Comparison of ENCODE assay signal across 9 cellular contexts in the genomic region with DNA sequence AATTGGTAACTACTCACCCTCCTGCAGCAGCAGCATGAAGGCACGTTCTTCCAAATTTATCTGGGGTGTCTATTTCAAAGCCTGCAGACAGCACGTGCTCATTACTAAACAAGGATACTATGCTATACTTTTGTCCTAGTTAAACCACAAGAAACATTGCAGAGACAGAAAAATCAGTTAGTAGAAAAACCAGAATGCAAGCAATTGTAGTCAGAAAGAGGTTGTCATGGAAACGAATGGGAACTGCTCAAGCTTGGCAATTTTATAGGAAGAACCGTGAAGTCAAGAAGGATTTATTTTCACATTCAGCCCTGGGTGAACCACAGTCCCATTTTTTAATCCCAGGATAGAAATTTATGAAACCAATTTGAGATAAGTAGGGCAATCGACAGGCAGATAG.
A peak's percentile ranks its signal among the peaks of the same experiment; 100 is the strongest.
DNase-seq lines count a peak whose midpoint lies in the region; ATAC-seq and TF ChIP-seq lines count a peak whose summit lies in the region.
"Had no signal": no experiment of that assay in that cellular context is flagged by ENCODE, and none has a peak within 500 bp of the region (broad histone marks: within the 10 kb centered on the region; RNA-seq: fewer than 3 reads in every experiment).

No MANE protein-coding gene starts in this region.

- TF ChIP-seq EP300 in tibial nerve (IDR thresholded peaks at IDR 0.05) = no peak

- intact Hi-C loops in activated B cell treated with CpG ODN at 0.5 μM for 24 hours (cut with micrococcal nuclease) = no loop called here

- POLR2A ChIA-PET in activated B cell treated with CpG ODN at 0.5 μM for 24 hours (lab: Charles Lee) = no interaction called here

- WGBS in tibial nerve, 2 donors = 34 to 35% methylated on average over 5 of the region's 5 CpGs

- H3K4me1 ChIP-seq in tibial nerve = peaks cover 0 to 6% (median 3%) of the 10 kb centered on the region in 4 donors

- TF ChIP-seq CTCF in activated B cell treated with CpG ODN at 0.5 μM for 24 hours (IDR thresholded peaks at IDR 0.05) (no peak), tibial nerve (IDR thresholded peaks at IDR 0.05) (no peak)

- H3K4me3 Mint-ChIP-seq in activated T-cell treated with anti-CD3 and anti-CD28 coated beads, Interleukin-2, amount 50 U/mL, for 72 hours = no peak overlapping the region
- H3K4me3 Mint-ChIP-seq in activated B cell treated with CpG ODN at 0.5 μM for 24 hours = no peak overlapping the region

- H3K27me3 ChIP-seq in tibial nerve = no peaks in the 10 kb centered on the region

- no peaks in the 10 kb centered on the region for H3K27me3 Mint-ChIP-seq in activated T-cell treated with anti-CD3 and anti-CD28 coated beads, Interleukin-2, amount 50 U/mL, for 72 hours (ENCODE audit: low read depth)
- H3K27me3 Mint-ChIP-seq in activated B cell treated with CpG ODN at 0.5 μM for 24 hours = no peaks in the 10 kb centered on the region

- no peaks in the 10 kb centered on the region for H3K9me3 Mint-ChIP-seq in activated T-cell treated with anti-CD3 and anti-CD28 coated beads, Interleukin-2, amount 50 U/mL, for 72 hours
- no peaks in the 10 kb centered on the region for H3K9me3 Mint-ChIP-seq in activated B cell treated with CpG ODN at 0.5 μM for 24 hours

- peak overlapping the region in 3 of 4 donors; percentile 4 to 61 (median 23) for H3K27ac ChIP-seq in tibial nerve

- H3K36me3 ChIP-seq in tibial nerve = peaks cover 0 to 6% (median 0%) of the 10 kb centered on the region in 3 donors

- H3K9me3 ChIP-seq in tibial nerve = no peaks in the 10 kb centered on the region

- ATAC-seq in activated T-cell treated with anti-CD3 and anti-CD28 coated beads, Interleukin-2, amount 50 U/mL, for 72 hours (replicated peaks in 1 of 2) = no peak
- no peak for ATAC-seq in activated B cell treated with CpG ODN at 0.5 μM for 24 hours (ENCODE audit: low read depth)
- no peak for ATAC-seq in HG02840 (IDR thresholded peaks at IDR 0.05; ENCODE audit: low FRiP score, unreplicated experiment)

- peaks cover 12% of the 10 kb centered on the region for H3K4me1 Mint-ChIP-seq in activated T-cell treated with anti-CD3 and anti-CD28 coated beads, Interleukin-2, amount 50 U/mL, for 72 hours (ENCODE audit: low read depth)
- peaks cover 29% of the 10 kb centered on the region for H3K4me1 Mint-ChIP-seq in activated B cell treated with CpG ODN at 0.5 μM for 24 hours

- no peak overlapping the region for H3K4me3 ChIP-seq in tibial nerve

- DNase-seq in activated T-cell treated with anti-CD3 and anti-CD28 coated beads, Interleukin-2, amount 50 U/mL, for 72 hours = no peak
- DNase-seq in activated T-cell treated with anti-CD3 and anti-CD28 coated beads, Interleukin-2, amount 50 U/mL, for 48 hours = no peak
- DNase-seq in activated B cell treated with CpG ODN at 0.5 μM for 24 hours (no peak), kidney glomerular epithelial cell (lab: John Stamatoyannopoulos, UW) (peak; percentile 72), tibial nerve (ENCODE audit: low spot score in 2 of 2) (no peak), AG08395 (ENCODE audit: low spot score) (no peak), NCI-H1105 (lab: John Stamatoyannopoulos, UW) (no peak)
- DNase-seq: KG1 had no signal

- CTCF ChIA-PET in activated B cell treated with CpG ODN at 0.5 μM for 24 hours (lab: Charles Lee) = no interaction called here

- TF ChIP-seq POLR2A in tibial nerve (IDR thresholded peaks at IDR 0.05) = no peak

- H3K36me3 Mint-ChIP-seq in activated T-cell treated with anti-CD3 and anti-CD28 coated beads, Interleukin-2, amount 50 U/mL, for 72 hours (ENCODE audit: insufficient read depth in 2 of 2) = peaks cover 9 to 23% of the 10 kb centered on the region in 2 donors
- H3K36me3 Mint-ChIP-seq in activated B cell treated with CpG ODN at 0.5 μM for 24 hours (ENCODE audit: low read depth) = peaks cover 79% of the 10 kb centered on the region

- H3K27ac Mint-ChIP-seq in activated T-cell treated with anti-CD3 and anti-CD28 coated beads, Interleukin-2, amount 50 U/mL, for 72 hours = peak overlapping the region; percentile 33
- peak overlapping the region; percentile 30 for H3K27ac Mint-ChIP-seq in activated B cell treated with CpG ODN at 0.5 μM for 24 hours
